30 cellular contexts compared by ENCODE assay signal in the genomic region with DNA sequence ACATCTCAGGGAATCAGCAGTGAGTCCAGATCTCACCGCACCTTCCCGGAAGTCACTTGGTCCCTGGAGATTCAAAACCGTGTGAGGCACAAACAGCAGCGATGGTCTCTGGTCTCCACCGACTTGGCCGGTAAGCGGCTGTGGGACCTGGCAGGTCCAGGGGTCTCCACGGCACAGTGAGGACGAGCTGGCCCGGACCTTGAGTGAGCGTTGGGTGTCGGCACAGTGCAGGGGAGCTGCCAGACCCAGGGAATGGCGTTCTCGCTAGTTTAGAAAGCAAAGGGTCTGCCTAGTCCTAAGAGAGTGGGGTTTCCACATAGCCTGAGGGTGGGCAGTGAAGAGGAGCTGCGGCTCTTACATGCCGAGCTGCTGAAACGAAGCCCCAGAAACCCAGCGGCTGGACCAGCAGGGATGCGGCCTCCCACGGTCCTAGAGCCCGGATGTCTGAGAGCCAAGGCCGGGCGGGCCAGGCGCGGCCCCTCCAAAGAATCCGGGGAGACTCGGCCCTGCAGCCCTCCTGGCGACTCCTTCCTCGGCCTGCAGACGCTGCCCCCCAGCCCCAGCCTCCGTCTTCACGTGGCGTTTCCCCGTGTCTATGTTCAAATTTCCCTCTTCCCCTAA.
"Had no signal": no experiment of that assay in that cellular context is flagged by ENCODE, and none has a peak within 500 bp of the region (broad histone marks: within the 10 kb centered on the region; RNA-seq: fewer than 3 reads in every experiment).

No MANE protein-coding gene starts in this region.

- H3K27me3 Mint-ChIP-seq: activated CD4-positive, alpha-beta T cell treated with anti-CD3 and anti-CD28 coated beads, Interleukin-2, amount 10 ng/mL, durations not matched to agents 7 days and 5 days had no signal

- H3K27me3 ChIP-seq: adrenal gland, MG63, Peyer's patch, SJSA1 had no signal

- H3K9me3 ChIP-seq: adrenal gland, MG63, Peyer's patch had no signal

- H3K36me3 ChIP-seq: adrenal gland, MG63, Peyer's patch, SJSA1 had no signal

- H3K4me1 Mint-ChIP-seq: activated B cell treated with CpG ODN at 0.5 μM for 24 hours; activated CD4-positive, alpha-beta T cell treated with anti-CD3 and anti-CD28 coated beads, Interleukin-2, amount 10 ng/mL, durations not matched to agents 7 days and 5 days; activated naive CD8-positive, alpha-beta T cell treated with anti-CD3 and anti-CD28 coated beads, Interleukin-2, amount 10 ng/mL, durations not matched to agents 7 days and 5 days; T-helper 17 cell had no signal

- H3K4me1 ChIP-seq: adrenal gland, SJSA1 had no signal

- H3K4me3 Mint-ChIP-seq: activated B cell treated with CpG ODN at 0.5 μM for 24 hours; activated CD4-positive, alpha-beta memory T cell treated with anti-CD3 and anti-CD28 coated beads for 36 hours; activated CD4-positive, alpha-beta T cell treated with anti-CD3 and anti-CD28 coated beads, Interleukin-2, amount 10 ng/mL, durations not matched to agents 7 days and 5 days; activated naive CD8-positive, alpha-beta T cell treated with anti-CD3 and anti-CD28 coated beads, Interleukin-2, amount 10 ng/mL, durations not matched to agents 7 days and 5 days; activated T-cell treated with anti-CD3 and anti-CD28 coated beads, Interleukin-2, amount 50 U/mL, for 72 hours; T-helper 17 cell had no signal

- H3K36me3 Mint-ChIP-seq: activated CD4-positive, alpha-beta memory T cell treated with anti-CD3 and anti-CD28 coated beads for 36 hours; activated naive CD8-positive, alpha-beta T cell treated with anti-CD3 and anti-CD28 coated beads, Interleukin-2, amount 10 ng/mL, durations not matched to agents 7 days and 5 days had no signal

- H3K9me3 Mint-ChIP-seq: activated B cell treated with CpG ODN at 0.5 μM for 24 hours; activated CD4-positive, alpha-beta memory T cell treated with anti-CD3 and anti-CD28 coated beads for 36 hours; activated CD4-positive, alpha-beta T cell treated with anti-CD3 and anti-CD28 coated beads, Interleukin-2, amount 10 ng/mL, durations not matched to agents 7 days and 5 days; activated naive CD8-positive, alpha-beta T cell treated with anti-CD3 and anti-CD28 coated beads, Interleukin-2, amount 10 ng/mL, durations not matched to agents 7 days and 5 days; activated T-cell treated with anti-CD3 and anti-CD28 coated beads, Interleukin-2, amount 50 U/mL, for 72 hours; activated T-helper 2 cell treated with anti-CD3 and anti-CD28 coated beads, Interferon-gamma antibody, Interleukin-2, Interleukin-4, amounts not matched to agents 10 μg/mL and 5 μg/mL and 100 μg/mL, durations not matched to agents 14 hours and 24 hours and 36 hours had no signal

- H3K27ac ChIP-seq: adrenal gland, Peyer's patch, RWPE1, SJSA1 had no signal

- H3K27ac Mint-ChIP-seq: activated B cell treated with CpG ODN at 0.5 μM for 24 hours; activated CD4-positive, alpha-beta memory T cell treated with anti-CD3 and anti-CD28 coated beads for 36 hours; activated CD4-positive, alpha-beta T cell treated with anti-CD3 and anti-CD28 coated beads, Interleukin-2, amount 10 ng/mL, durations not matched to agents 7 days and 5 days; activated naive CD8-positive, alpha-beta T cell treated with anti-CD3 and anti-CD28 coated beads, Interleukin-2, amount 10 ng/mL, durations not matched to agents 7 days and 5 days; activated T-cell treated with anti-CD3 and anti-CD28 coated beads, Interleukin-2, amount 50 U/mL, for 72 hours; activated T-helper 2 cell treated with anti-CD3 and anti-CD28 coated beads, Interferon-gamma antibody, Interleukin-2, Interleukin-4, amounts not matched to agents 10 μg/mL and 5 μg/mL and 100 μg/mL, durations not matched to agents 14 hours and 24 hours and 36 hours; T-helper 17 cell had no signal

- H3K4me3 ChIP-seq: adrenal gland, MG63, Peyer's patch, SJSA1 had no signal

- ATAC-seq: activated T-cell treated with anti-CD3 and anti-CD28 coated beads, Interleukin-2, amount 50 U/mL, for 72 hours; SK-N-SH treated with all-trans-retinoic acid at 6 μM for 48 hours; T-helper 17 cell had no signal

- DNase-seq: activated B cell treated with CpG ODN at 0.5 μM for 24 hours; activated CD4-positive, alpha-beta memory T cell treated with anti-CD3 and anti-CD28 coated beads for 36 hours; activated CD4-positive, alpha-beta T cell treated with anti-CD3 and anti-CD28 coated beads for 1 hour; activated CD4-positive, alpha-beta T cell treated with anti-CD3 and anti-CD28 coated beads, Interleukin-2, amount 10 ng/mL, durations not matched to agents 7 days and 5 days; activated gamma-delta T cell treated with Interleukin-2 at 50 U/mL for 16 hours; activated naive CD4-positive, alpha-beta T cell treated with anti-CD3 and anti-CD28 coated beads, Interleukin-2, amount 50 U/mL, for 16 hours; activated naive CD8-positive, alpha-beta T cell treated with anti-CD3 and anti-CD28 coated beads, Interleukin-2, amount 10 ng/mL, durations not matched to agents 7 days and 5 days; activated T-cell treated with anti-CD3 and anti-CD28 coated beads, Interleukin-2, amount 50 U/mL, for 72 hours; anterior cingulate cortex; caudate nucleus; MG63; MV-4-11; NCI-H1092 treated with DMSO at 0.1 percent for 48 hours; NCI-H1417 treated with DMSO at 0.1 percent for 48 hours; NCI-H1694; NCI-H2029; NCI-H345; NCI-H510A; NCI-H69; NK-92 treated with Interleukin-12 subunit alpha and Interleukin-12 subunit beta, amount 100 ng/mL, for 24 hours; OCI-M1; Peyer's patch; SHP77; T-helper 17 cell; T-helper 9 cell had no signal
